Comparison of ENCODE assay signal across 1 cellular context in the genomic region with DNA sequence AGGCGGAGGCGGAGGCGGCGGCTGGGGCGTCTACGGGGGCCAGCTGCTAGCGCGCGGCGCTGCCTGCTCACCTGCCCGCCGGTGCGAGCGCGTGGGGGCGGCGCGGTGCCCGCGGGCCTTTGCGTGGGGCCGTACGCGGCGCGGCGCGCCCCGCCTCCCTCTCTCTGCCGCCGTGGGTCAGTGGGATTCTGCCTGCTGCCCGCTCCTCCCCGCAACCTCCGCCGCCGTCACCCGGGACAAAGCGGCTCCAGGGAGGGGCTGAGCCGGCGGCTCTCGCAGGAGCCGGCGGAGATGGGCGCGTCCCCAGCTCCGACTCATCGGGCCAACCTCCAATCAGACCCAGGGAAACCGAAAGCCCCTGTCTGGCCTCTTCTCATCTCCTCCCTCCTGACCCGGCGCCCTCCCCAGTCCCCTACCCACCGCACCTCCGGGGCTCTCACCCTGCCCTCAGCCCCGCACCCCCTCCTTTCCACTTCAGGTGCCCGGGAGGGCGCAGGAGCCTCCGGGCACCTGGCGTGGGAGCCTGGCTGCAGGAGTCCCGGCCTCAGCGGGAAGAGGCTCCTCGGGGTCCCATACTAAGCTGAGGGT.
TF ChIP-seq lines count a peak whose summit lies in the region.

A gene (minus strand): TSS at position 249 of the 588 bp plus-strand sequence.

TF ChIP-seq in HepG2, 621 proteins besides CTCF, POLR2A, EP300 and RAD21 (continued from another document):
- TF ChIP-seq, protein P1, sequence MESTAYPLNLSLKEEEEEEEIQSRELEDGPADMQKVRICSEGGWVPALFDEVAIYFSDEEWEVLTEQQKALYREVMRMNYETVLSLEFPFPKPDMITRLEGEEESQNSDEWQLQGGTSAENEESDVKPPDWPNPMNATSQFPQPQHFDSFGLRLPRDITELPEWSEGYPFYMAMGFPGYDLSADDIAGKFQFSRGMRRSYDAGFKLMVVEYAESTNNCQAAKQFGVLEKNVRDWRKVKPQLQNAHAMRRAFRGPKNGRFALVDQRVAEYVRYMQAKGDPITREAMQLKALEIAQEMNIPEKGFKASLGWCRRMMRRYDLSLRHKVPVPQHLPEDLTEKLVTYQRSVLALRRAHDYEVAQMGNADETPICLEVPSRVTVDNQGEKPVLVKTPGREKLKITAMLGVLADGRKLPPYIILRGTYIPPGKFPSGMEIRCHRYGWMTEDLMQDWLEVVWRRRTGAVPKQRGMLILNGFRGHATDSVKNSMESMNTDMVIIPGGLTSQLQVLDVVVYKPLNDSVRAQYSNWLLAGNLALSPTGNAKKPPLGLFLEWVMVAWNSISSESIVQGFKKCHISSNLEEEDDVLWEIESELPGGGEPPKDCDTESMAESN (CRISPR knock-in tag; conservative IDR thresholded peaks at IDR 0.05): 0 out of 2 replicates have a peak, but pooled peaks have one; percentile 28
- TF ChIP-seq HES4 (CRISPR knock-in tag; IDR thresholded peaks at IDR 0.05; ENCODE audit: borderline replicate concordance): peak; percentile 65; the same call in 1 of the 2 replicates
- no peak for TF ChIP-seq SMAD3 (CRISPR knock-in tag; IDR thresholded peaks at IDR 0.05)
- 0 out of 2 replicates have a peak, but pooled peaks have one; percentile 66 for TF ChIP-seq PCBP1 (IDR thresholded peaks at IDR 0.05; ENCODE audit: borderline replicate concordance, low read depth, low read length)
- TF ChIP-seq SKI (IDR thresholded peaks at IDR 0.05; ENCODE audit: partially characterized antibody): peak; percentile 10
- no peak for TF ChIP-seq ZNF251 (CRISPR knock-in tag; IDR thresholded peaks at IDR 0.05)
- TF ChIP-seq ZNF607 (CRISPR knock-in tag; IDR thresholded peaks at IDR 0.05; ENCODE audit: borderline replicate concordance): no peak
- TF ChIP-seq, protein P2, sequence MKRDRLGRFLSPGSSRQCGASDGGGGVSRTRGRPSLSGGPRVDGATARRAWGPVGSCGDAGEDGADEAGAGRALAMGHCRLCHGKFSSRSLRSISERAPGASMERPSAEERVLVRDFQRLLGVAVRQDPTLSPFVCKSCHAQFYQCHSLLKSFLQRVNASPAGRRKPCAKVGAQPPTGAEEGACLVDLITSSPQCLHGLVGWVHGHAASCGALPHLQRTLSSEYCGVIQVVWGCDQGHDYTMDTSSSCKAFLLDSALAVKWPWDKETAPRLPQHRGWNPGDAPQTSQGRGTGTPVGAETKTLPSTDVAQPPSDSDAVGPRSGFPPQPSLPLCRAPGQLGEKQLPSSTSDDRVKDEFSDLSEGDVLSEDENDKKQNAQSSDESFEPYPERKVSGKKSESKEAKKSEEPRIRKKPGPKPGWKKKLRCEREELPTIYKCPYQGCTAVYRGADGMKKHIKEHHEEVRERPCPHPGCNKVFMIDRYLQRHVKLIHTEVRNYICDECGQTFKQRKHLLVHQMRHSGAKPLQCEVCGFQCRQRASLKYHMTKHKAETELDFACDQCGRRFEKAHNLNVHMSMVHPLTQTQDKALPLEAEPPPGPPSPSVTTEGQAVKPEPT (CRISPR knock-in tag; IDR thresholded peaks at IDR 0.05; ENCODE audit: low read depth): no peak
- TF ChIP-seq, protein P3, sequence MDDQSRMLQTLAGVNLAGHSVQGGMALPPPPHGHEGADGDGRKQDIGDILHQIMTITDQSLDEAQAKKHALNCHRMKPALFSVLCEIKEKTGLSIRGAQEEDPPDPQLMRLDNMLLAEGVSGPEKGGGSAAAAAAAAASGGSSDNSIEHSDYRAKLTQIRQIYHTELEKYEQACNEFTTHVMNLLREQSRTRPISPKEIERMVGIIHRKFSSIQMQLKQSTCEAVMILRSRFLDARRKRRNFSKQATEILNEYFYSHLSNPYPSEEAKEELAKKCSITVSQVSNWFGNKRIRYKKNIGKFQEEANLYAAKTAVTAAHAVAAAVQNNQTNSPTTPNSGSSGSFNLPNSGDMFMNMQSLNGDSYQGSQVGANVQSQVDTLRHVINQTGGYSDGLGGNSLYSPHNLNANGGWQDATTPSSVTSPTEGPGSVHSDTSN (CRISPR knock-in tag; IDR thresholded peaks at IDR 0.05; ENCODE audit: borderline replicate concordance): no peak
- TF ChIP-seq, protein P4, sequence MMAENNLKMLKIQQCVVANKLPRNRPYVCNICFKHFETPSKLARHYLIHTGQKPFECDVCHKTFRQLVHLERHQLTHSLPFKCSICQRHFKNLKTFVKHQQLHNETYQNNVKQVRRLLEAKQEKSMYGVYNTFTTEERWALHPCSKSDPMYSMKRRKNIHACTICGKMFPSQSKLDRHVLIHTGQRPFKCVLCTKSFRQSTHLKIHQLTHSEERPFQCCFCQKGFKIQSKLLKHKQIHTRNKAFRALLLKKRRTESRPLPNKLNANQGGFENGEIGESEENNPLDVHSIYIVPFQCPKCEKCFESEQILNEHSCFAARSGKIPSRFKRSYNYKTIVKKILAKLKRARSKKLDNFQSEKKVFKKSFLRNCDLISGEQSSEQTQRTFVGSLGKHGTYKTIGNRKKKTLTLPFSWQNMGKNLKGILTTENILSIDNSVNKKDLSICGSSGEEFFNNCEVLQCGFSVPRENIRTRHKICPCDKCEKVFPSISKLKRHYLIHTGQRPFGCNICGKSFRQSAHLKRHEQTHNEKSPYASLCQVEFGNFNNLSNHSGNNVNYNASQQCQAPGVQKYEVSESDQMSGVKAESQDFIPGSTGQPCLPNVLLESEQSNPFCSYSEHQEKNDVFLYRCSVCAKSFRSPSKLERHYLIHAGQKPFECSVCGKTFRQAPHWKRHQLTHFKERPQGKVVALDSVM (CRISPR knock-in tag; IDR thresholded peaks at IDR 0.05): peak; percentile 74; the same call in 1 of the 2 replicates
- peak; percentile 42 for TF ChIP-seq HNRNPLL (IDR thresholded peaks at IDR 0.05; ENCODE audit: low read depth, low read length, poor library complexity, severe bottlenecking)
- TF ChIP-seq SALL1 (CRISPR knock-in tag; IDR thresholded peaks at IDR 0.05): 0 out of 2 replicates have a peak, but pooled peaks have one; percentile 11
